In the genomic region with DNA sequence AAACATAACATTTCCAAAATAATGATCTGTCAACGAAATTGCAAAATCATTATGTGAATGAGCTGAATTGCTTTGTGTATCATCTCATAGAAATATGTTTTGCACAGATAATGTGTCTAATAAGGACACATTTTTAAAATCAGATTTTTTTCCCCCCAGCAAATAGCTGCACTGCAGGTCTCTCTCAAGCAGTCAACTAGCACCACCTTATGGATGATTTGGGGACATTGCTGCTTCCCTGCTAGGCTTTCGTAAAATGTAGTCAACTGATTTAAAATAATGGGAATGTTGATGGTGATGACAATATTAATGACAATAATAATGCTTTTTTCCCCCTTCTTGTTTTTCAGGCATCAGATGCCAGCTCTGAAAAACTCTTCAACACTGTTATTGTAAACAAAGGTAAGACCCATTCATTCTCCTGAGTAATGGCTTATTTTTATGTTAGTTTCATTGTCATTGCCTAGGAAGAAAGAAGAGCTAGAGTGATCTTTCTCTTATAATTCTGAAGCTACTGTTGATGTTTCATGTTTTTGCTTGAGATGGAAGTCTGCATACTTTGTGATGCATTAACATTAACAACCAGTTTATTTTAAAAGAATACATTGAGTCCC, we compare ENCODE assay signal across 8 cellular contexts.
DNase-seq lines count a peak whose midpoint lies in the region; ATAC-seq, FAIRE-seq and TF ChIP-seq lines count a peak whose summit lies in the region.

No MANE protein-coding gene starts in this region.

- peak; percentile 32 for ATAC-seq in HG02938 (IDR thresholded peaks at IDR 0.05; ENCODE audit: unreplicated experiment)
- no peak for ATAC-seq in stimulated activated memory B cell treated with anti-CD40 and anti-IgM and Interleukin-4, amounts not matched to agents 10 μg/mL and 1 μg/mL and 100 μg/mL, for 72 hours

- TF ChIP-seq CTCF in D721Med (IDR thresholded peaks at IDR 0.05; ENCODE audit: insufficient read depth, missing control alignments) (peak; percentile 92), coronary artery (IDR thresholded peaks at IDR 0.05) (peak; percentile 62)

- no peak overlapping the region for H3K4me3 Mint-ChIP-seq in stimulated activated memory B cell treated with anti-CD40 and anti-IgM and Interleukin-4, amounts not matched to agents 10 μg/mL and 1 μg/mL and 100 μg/mL, for 72 hours

- H3K9me3 Mint-ChIP-seq in stimulated activated memory B cell treated with anti-CD40 and anti-IgM and Interleukin-4, amounts not matched to agents 10 μg/mL and 1 μg/mL and 100 μg/mL, for 72 hours = no peaks in the 10 kb centered on the region

- DNase-seq in D721Med (ENCODE audit: insufficient read length, low spot score) = no peak
- peak; percentile 15 for DNase-seq in NCI-H774 (lab: John Stamatoyannopoulos, UW)
- no peak for DNase-seq in coronary artery (ENCODE audit: low spot score)
- DNase-seq in middle frontal gyrus (ENCODE audit: extremely low spot score, low spot score) = peak; percentile 60
- DNase-seq in activated CD4-positive, CD25-positive, alpha-beta regulatory T cell treated with anti-CD3 and anti-CD28 coated beads, Interleukin-2, amount 50 U/mL, for 72 hours = no peak
- DNase-seq in KG1 (lab: John Stamatoyannopoulos, UW) = no peak

- FAIRE-seq in D721Med (lab: Jason Lieb, UNC) = peak; percentile 71

- H3K27me3 Mint-ChIP-seq in stimulated activated memory B cell treated with anti-CD40 and anti-IgM and Interleukin-4, amounts not matched to agents 10 μg/mL and 1 μg/mL and 100 μg/mL, for 72 hours = peaks cover 26% of the 10 kb centered on the region

- H3K27ac ChIP-seq in coronary artery = no peak overlapping the region

- H3K27ac Mint-ChIP-seq in stimulated activated memory B cell treated with anti-CD40 and anti-IgM and Interleukin-4, amounts not matched to agents 10 μg/mL and 1 μg/mL and 100 μg/mL, for 72 hours = no peak overlapping the region

- no peak overlapping the region for H3K4me3 ChIP-seq in coronary artery

- no peaks in the 10 kb centered on the region for H3K36me3 Mint-ChIP-seq in stimulated activated memory B cell treated with anti-CD40 and anti-IgM and Interleukin-4, amounts not matched to agents 10 μg/mL and 1 μg/mL and 100 μg/mL, for 72 hours

- H3K4me1 Mint-ChIP-seq in stimulated activated memory B cell treated with anti-CD40 and anti-IgM and Interleukin-4, amounts not matched to agents 10 μg/mL and 1 μg/mL and 100 μg/mL, for 72 hours = peaks cover 8% of the 10 kb centered on the region

Comparison
In these comparisons a context has a peak if more than half of its experiments do, and no peak if none do; other contexts are left out.
1. DNase-seq: peak in NCI-H774 (single experiment) and middle frontal gyrus (single experiment); none in D721Med (single experiment), coronary artery (single experiment), activated CD4-positive, CD25-positive, alpha-beta regulatory T cell treated with anti-CD3 and anti-CD28 coated beads, Interleukin-2, amount 50 U/mL, for 72 hours (single experiment) and KG1 (single experiment).